Comparison of ENCODE assay signal across 22 cellular contexts in the genomic region with DNA sequence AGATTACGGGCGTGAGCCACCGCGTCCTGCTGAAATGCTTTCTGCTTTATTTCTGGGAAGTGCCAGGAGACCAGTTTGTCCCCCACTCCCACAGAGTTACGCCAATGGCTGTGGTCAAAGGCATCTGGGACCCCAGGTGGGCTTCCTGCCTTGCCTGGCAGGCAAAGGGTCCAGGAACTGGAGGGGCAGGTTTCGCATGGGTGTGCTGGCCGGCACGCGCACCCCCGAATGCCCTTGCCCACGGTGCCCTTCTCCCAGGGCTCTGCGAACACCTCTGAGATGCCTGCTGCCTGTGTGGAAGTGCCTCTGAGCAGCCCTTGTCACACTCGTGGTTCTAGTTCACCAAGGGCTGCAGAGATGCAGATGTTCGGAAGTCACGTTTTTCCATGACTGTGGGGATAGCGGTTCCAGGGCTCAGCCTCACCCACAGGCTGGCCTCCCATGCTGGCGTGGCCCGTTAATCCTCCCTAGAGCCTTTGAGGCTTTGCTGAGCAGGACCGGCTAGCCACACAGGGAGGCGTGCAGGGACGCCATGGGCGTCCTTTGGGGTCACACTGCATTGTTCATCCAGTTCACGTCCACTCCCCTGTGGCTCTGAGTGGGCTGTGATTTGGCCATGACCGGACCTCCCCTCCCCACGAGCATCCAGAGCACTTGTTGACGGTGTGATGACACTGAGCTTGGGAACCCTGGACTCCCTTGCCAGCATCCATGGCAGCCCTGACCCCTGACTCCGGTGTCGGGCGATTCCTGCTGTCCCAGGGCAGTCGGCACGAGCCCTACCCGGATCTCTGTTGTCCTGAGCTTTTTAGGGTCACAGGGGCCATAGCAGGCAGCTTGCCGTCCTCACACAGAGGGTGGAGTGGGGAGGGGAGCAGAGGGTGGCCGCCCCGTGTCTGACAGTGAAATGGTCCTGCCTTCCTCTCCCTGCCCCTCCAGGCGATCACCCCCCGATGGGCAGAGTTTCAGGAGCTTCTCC. TPM values are rescaled to one million over a fixed set of nuclear protein-coding genes. Genes with fewer than 3 reads are reported as not detected.
DNase-seq lines count a peak whose midpoint lies in the region; ATAC-seq, FAIRE-seq and TF ChIP-seq lines count a peak whose summit lies in the region.
"Had no signal": no experiment of that assay in that cellular context is flagged by ENCODE, and none has a peak within 500 bp of the region (broad histone marks: within the 10 kb centered on the region; RNA-seq: fewer than 3 reads in every experiment).

No MANE protein-coding gene starts in this region.

- WGBS in HepG2 (ENCODE audit: low lambda C conversion rate) = 96% methylated on average over 11 of the region's 37 CpGs
- 86 to 92% methylated on average over 15 to 32 of the region's 37 CpGs for WGBS in thyroid gland, 2 donors
- WGBS in testis, 2 donors = 87 to 90% methylated on average over 21 to 36 of the region's 37 CpGs

- TF ChIP-seq RAD21 in HepG2 (CRISPR knock-in tag; IDR thresholded peaks at IDR 0.05) = no peak

- no peaks in the 10 kb centered on the region for H3K27me3 Mint-ChIP-seq in astrocyte (ENCODE audit: low read depth, unreplicated experiment)
- H3K27me3 Mint-ChIP-seq: activated naive CD4-positive, alpha-beta T cell treated with anti-CD3 and anti-CD28 coated beads, Interleukin-2, amount 50 U/mL, for 24 hours; brain had no signal

- H3K4me3 Mint-ChIP-seq in astrocyte (ENCODE audit: unreplicated experiment) = no peak overlapping the region
- H3K4me3 Mint-ChIP-seq: activated naive CD4-positive, alpha-beta T cell treated with anti-CD3 and anti-CD28 coated beads, Interleukin-2, amount 50 U/mL, for 24 hours; brain had no signal

- TF ChIP-seq EP300 in HepG2 (IDR thresholded peaks at IDR 0.05; ENCODE audit: low read depth in 2 of 2, low read length in 2 of 2) (no peak), HepG2 (CRISPR knock-in tag; IDR thresholded peaks at IDR 0.05; ENCODE audit: borderline replicate concordance) (no peak)

- CTCF ChIA-PET in HepG2 (lab: Yijun Ruan, JAX; ENCODE audit: low intra/inter-chr PET ratio, low total read pairs) = no interaction called here

- H3K79me2 ChIP-seq in astrocyte (ENCODE audit: insufficient read depth, low read length) (peaks cover 4% of the 10 kb centered on the region), HepG2 (ENCODE audit: insufficient read depth, low read length) (no peaks in the 10 kb centered on the region)

- H3K27ac ChIP-seq in astrocyte (ENCODE audit: low read depth, low read length) (no peak overlapping the region), HepG2 (ENCODE audit: extremely low read length, insufficient read depth, low read length) (no peak overlapping the region), thyroid gland (no peak overlapping the region), testis (no peak overlapping the region), substantia nigra (ENCODE audit: low read depth, low read length, poor library complexity, severe bottlenecking) (no peak overlapping the region)
- H3K27ac ChIP-seq: C4-2B, epithelial cell of prostate, gastrocnemius medialis had no signal

- POLR2A ChIA-PET in HepG2 (lab: Yijun Ruan, JAX) = no interaction called here

- H3K27me3 ChIP-seq in astrocyte (ENCODE audit: insufficient read depth, low read length) (no peaks in the 10 kb centered on the region), HepG2 (ENCODE audit: control insufficient read depth in 1 of 2, insufficient read depth in 2 of 2, low read length in 2 of 2) (no peaks in the 10 kb centered on the region), thyroid gland (no peaks in the 10 kb centered on the region), testis (no peaks in the 10 kb centered on the region)
- H3K27me3 ChIP-seq: gastrocnemius medialis had no signal

- no peak for ATAC-seq in HepG2
- ATAC-seq: gastrocnemius medialis had no signal

- intact Hi-C loops in HepG2 (cut with micrococcal nuclease; ENCODE audit: unreplicated experiment) = no loop called here
- intact Hi-C loops in thyroid gland (cut with DNase I) = no loop called here
- intact Hi-C loops in testis (cut with DNase I; ENCODE audit: low total_unique reads) = no loop called here

- H3K9ac ChIP-seq in astrocyte (ENCODE audit: low read length) = no peak overlapping the region
- H3K9ac ChIP-seq in HepG2 (ENCODE audit: insufficient read depth, low read depth, low read length) = no peak overlapping the region

- DNase-seq in activated CD8-positive, alpha-beta memory T cell treated with anti-CD3 and anti-CD28 coated beads, Interleukin-2, amount 50 U/mL, for 48 hours = peak; percentile 48
- DNase-seq in activated CD8-positive, alpha-beta memory T cell treated with anti-CD3 and anti-CD28 coated beads, Interleukin-2, amount 50 U/mL, for 4 hours = no peak
- DNase-seq in astrocyte (ENCODE audit: low read depth) (no peak), HepG2 (ENCODE audit: low spot score) (no peak), thyroid gland (peak; percentile 1), testis (no peak), substantia nigra (lab: John Stamatoyannopoulos, UW) (no peak), iPS-NIHi7 (ENCODE audit: extremely low spot score) (no peak)
- DNase-seq: DMS153; GF-D8; NCI-H1436; NCI-H2171 treated with DMSO at 0.1 percent for 48 hours; NCI-H748 treated with DMSO at 0.1 percent for 48 hours; small intestine; stimulated activated CD4-positive, alpha-beta T cell treated with anti-CD3 and anti-CD28 coated beads, Interleukin-4, amount 100 ng/mL, for 4 hours; T-helper 9 cell had no signal

- BruUV-seq in HepG2 (replicated peaks; lab: Mats Ljungman, UMichigan) = no TSS peak

- H3K9me3 ChIP-seq in astrocyte (ENCODE audit: insufficient read depth, low read depth, low read length) (no peaks in the 10 kb centered on the region), HepG2 (ENCODE audit: low read length) (no peaks in the 10 kb centered on the region), thyroid gland (no peaks in the 10 kb centered on the region), testis (no peaks in the 10 kb centered on the region)
- H3K9me3 ChIP-seq: gastrocnemius medialis had no signal

- no peaks in the 10 kb centered on the region for H3K4me1 Mint-ChIP-seq in astrocyte (ENCODE audit: low read depth, unreplicated experiment)
- H3K4me1 Mint-ChIP-seq: brain had no signal

- H3K9me3 Mint-ChIP-seq in astrocyte (ENCODE audit: unreplicated experiment) = no peaks in the 10 kb centered on the region
- H3K9me3 Mint-ChIP-seq: activated naive CD4-positive, alpha-beta T cell treated with anti-CD3 and anti-CD28 coated beads, Interleukin-2, amount 50 U/mL, for 24 hours had no signal

- no peak overlapping the region for H2AFZ ChIP-seq in astrocyte (ENCODE audit: low read depth, low read length)
- H2AFZ ChIP-seq in HepG2 (ENCODE audit: low read length) = no peak overlapping the region

- H3K36me3 Mint-ChIP-seq in astrocyte (ENCODE audit: low read depth, unreplicated experiment) = peaks cover 10% of the 10 kb centered on the region

- no peak overlapping the region for H3K4me2 ChIP-seq in astrocyte (ENCODE audit: low read length)
- H3K4me2 ChIP-seq in HepG2 (ENCODE audit: low read depth, low read length) = no peak overlapping the region

- H3K27ac Mint-ChIP-seq in astrocyte (ENCODE audit: unreplicated experiment) = peak overlapping the region; percentile 18
- H3K27ac Mint-ChIP-seq: activated naive CD4-positive, alpha-beta T cell treated with anti-CD3 and anti-CD28 coated beads, Interleukin-2, amount 50 U/mL, for 24 hours; brain had no signal

- H3K36me3 ChIP-seq in astrocyte (ENCODE audit: insufficient read depth, low read length) (peaks cover 4% of the 10 kb centered on the region), HepG2 (replicated peaks in 1 of 2; ENCODE audit: control insufficient read depth in 1 of 2, insufficient read depth in 2 of 2, low read length in 2 of 2) (peaks cover 14 to 41% of the 10 kb centered on the region in 2 experiments; a peak in 4 of 5 replicates), thyroid gland (peaks cover 11 to 35% of the 10 kb centered on the region in 2 donors), testis (ENCODE audit: low read depth, missing control alignments) (no peaks in the 10 kb centered on the region)

- FAIRE-seq in astrocyte (lab: Jason Lieb, UNC) = no peak
- no peak for FAIRE-seq in HepG2 (lab: Jason Lieb, UNC)
- FAIRE-seq: A204.1, small intestine had no signal

- H4K20me1 ChIP-seq in astrocyte (ENCODE audit: insufficient read depth, low read length) (peaks cover 17% of the 10 kb centered on the region), HepG2 (ENCODE audit: insufficient read depth, low read length) (no peaks in the 10 kb centered on the region)

- in situ Hi-C loops in HepG2 (cut with HindIII; ENCODE audit: extremely low pct_ligation_motif_present, low pct_unique_long_range_greater_than_20kb) = no loop called here

- H3K4me1 ChIP-seq in astrocyte (ENCODE audit: insufficient read depth, low read length) (peaks cover 6% of the 10 kb centered on the region), HepG2 (ENCODE audit: insufficient read depth, low read length) (peaks cover 11% of the 10 kb centered on the region), thyroid gland (no peaks in the 10 kb centered on the region), testis (no peaks in the 10 kb centered on the region)
- H3K4me1 ChIP-seq: gastrocnemius medialis had no signal

- H3K4me3 ChIP-seq in astrocyte (ENCODE audit: insufficient read depth, low read depth, low read length) = no peak overlapping the region
- H3K4me3 ChIP-seq in HepG2 (replicated peaks in 1 of 3; ENCODE audit: insufficient read depth in 1 of 3, low read depth in 2 of 3, low read length in 3 of 3) = no peak overlapping the region
- no peak overlapping the region for H3K4me3 ChIP-seq in thyroid gland (replicated peaks in 1 of 3)
- H3K4me3 ChIP-seq in testis = no peak overlapping the region
- H3K4me3 ChIP-seq: gastrocnemius medialis had no signal

- TF ChIP-seq CTCF in astrocyte (IDR thresholded peaks at IDR 0.05; ENCODE audit: insufficient read depth, low read depth, low read length) (no peak), HepG2 (CRISPR knock-in tag; IDR thresholded peaks at IDR 0.05) (no peak), thyroid gland (IDR thresholded peaks at IDR 0.05) (no peak), testis (IDR thresholded peaks at IDR 0.05) (no peak)

- TF ChIP-seq POLR2A in HepG2 (IDR thresholded peaks at IDR 0.05; ENCODE audit: insufficient read depth in 1 of 2, low read depth in 2 of 2, low read length in 2 of 2) (no peak), thyroid gland (IDR thresholded peaks at IDR 0.05) (no peak), testis (IDR thresholded peaks at IDR 0.05) (no peak)

RNA-seq across cellular contexts. Expression of a gene that starts 12.7 kb away (rescaled TPM):
- total RNA-seq in astrocyte (258 and 280 TPM in 2 replicates), HepG2 (2016; rRNA removed; fragmentation: Illumina TruSeq; extraction: Trizol) (122 and 133 TPM in 2 replicates), thyroid gland (100 to 1,000 TPM; 190 to 222 (median 194) TPM), testis (100 to 1,000 TPM; 318 to 355 TPM)
- total RNA-seq in HepG2 (2016; cell fraction: cytosol; rRNA removed; fragmentation: Illumina TruSeq; extraction: Trizol; ENCODE audit: low read depth) = 25.1 and 28.0 TPM in 2 replicates
- total RNA-seq in HepG2 (2016; cell fraction: insoluble cytoplasmic fraction; rRNA removed; fragmentation: Illumina TruSeq; extraction: Trizol) = 104 and 117 TPM in 2 replicates
- total RNA-seq in HepG2 (2016; cell fraction: membrane; rRNA removed; fragmentation: Illumina TruSeq; extraction: Trizol) = 56.9 and 59.3 TPM in 2 replicates
- 109 and 119 TPM in 2 replicates for total RNA-seq in HepG2 (2016; cell fraction: nucleus; rRNA removed; fragmentation: Illumina TruSeq; extraction: Trizol)
- polyA plus RNA-seq in HepG2 (2011; rRNA removed) (73.9 and 76.3 TPM in 2 replicates), testis (ENCODE audit: insufficient read depth, low read depth, low replicate concordance) (233 TPM)
- 48.1 and 66.3 TPM in 2 replicates for polyA plus RNA-seq in HepG2 (2011; cell fraction: cytosol; rRNA removed)
- polyA plus RNA-seq in HepG2 (2011; cell fraction: nucleus; rRNA removed) = 210 and 221 TPM in 2 replicates
- 70.7 and 77.6 TPM in 2 replicates for polyA plus RNA-seq in HepG2 (2012)
- 11.6 and 13.4 TPM in 2 replicates for polyA plus RNA-seq in HepG2 (2016; cell fraction: cytosol; fragmentation: Illumina TruSeq; extraction: Trizol; ENCODE audit: low read depth)
- 90.6 and 120 TPM in 2 replicates for polyA plus RNA-seq in HepG2 (2016; cell fraction: insoluble cytoplasmic fraction; fragmentation: Illumina TruSeq; extraction: Trizol; ENCODE audit: low read depth)
- 40.3 and 41.9 TPM in 2 replicates for polyA plus RNA-seq in HepG2 (2016; cell fraction: membrane; fragmentation: Illumina TruSeq; extraction: Trizol; ENCODE audit: low read depth)
- polyA plus RNA-seq in HepG2 (2016; cell fraction: nucleus; fragmentation: Illumina TruSeq; extraction: Trizol; ENCODE audit: insufficient read depth, low read depth) = 163 and 167 TPM in 2 replicates
- 28.2 and 90.0 TPM in 2 replicates for polyA minus RNA-seq in HepG2 (2011; rRNA and poly(A)+ RNA removed; ENCODE audit: low replicate concordance)
- polyA minus RNA-seq in HepG2 (2011; cell fraction: cytosol; rRNA and poly(A)+ RNA removed) = 43.0 and 48.4 TPM in 2 replicates
- 99.5 and 109 TPM in 2 replicates for polyA minus RNA-seq in HepG2 (2011; cell fraction: nucleus; rRNA and poly(A)+ RNA removed)

RNA-seq across cellular contexts. Expression of a gene that starts 38.0 kb away (rescaled TPM):
- total RNA-seq in astrocyte (33.7 and 35.0 TPM in 2 replicates), HepG2 (2016; rRNA removed; fragmentation: Illumina TruSeq; extraction: Trizol) (7.0 and 16.9 TPM in 2 replicates), thyroid gland (10 to 100 TPM; 29.6 to 43.5 (median 36.7) TPM), testis (10 to 100 TPM; 45.0 to 47.3 TPM)
- total RNA-seq in HepG2 (2016; cell fraction: cytosol; rRNA removed; fragmentation: Illumina TruSeq; extraction: Trizol; ENCODE audit: low read depth) = 8.3 and 8.9 TPM in 2 replicates
- total RNA-seq in HepG2 (2016; cell fraction: insoluble cytoplasmic fraction; rRNA removed; fragmentation: Illumina TruSeq; extraction: Trizol) = 6.0 and 17.5 TPM in 2 replicates
- total RNA-seq in HepG2 (2016; cell fraction: membrane; rRNA removed; fragmentation: Illumina TruSeq; extraction: Trizol) = 10.1 and 13.2 TPM in 2 replicates
- 24.2 and 26.2 TPM in 2 replicates for total RNA-seq in HepG2 (2016; cell fraction: nucleus; rRNA removed; fragmentation: Illumina TruSeq; extraction: Trizol)
- polyA plus RNA-seq in HepG2 (2011; rRNA removed) (34.5 and 38.6 TPM in 2 replicates), testis (ENCODE audit: insufficient read depth, low read depth, low replicate concordance) (26.6 TPM)
- polyA plus RNA-seq in HepG2 (2011; cell fraction: cytosol; rRNA removed) = 9.0 and 10.4 TPM in 2 replicates
- polyA plus RNA-seq in HepG2 (2011; cell fraction: nucleus; rRNA removed) = 190 and 200 TPM in 2 replicates
- polyA plus RNA-seq in HepG2 (2012) = 8.5 and 20.0 TPM in 2 replicates
- polyA plus RNA-seq in HepG2 (2016; cell fraction: cytosol; fragmentation: Illumina TruSeq; extraction: Trizol; ENCODE audit: low read depth) = 8.6 and 9.1 TPM in 2 replicates
- polyA plus RNA-seq in HepG2 (2016; cell fraction: insoluble cytoplasmic fraction; fragmentation: Illumina TruSeq; extraction: Trizol; ENCODE audit: low read depth) = 8.9 and 10.1 TPM in 2 replicates
- 12.6 and 15.4 TPM in 2 replicates for polyA plus RNA-seq in HepG2 (2016; cell fraction: membrane; fragmentation: Illumina TruSeq; extraction: Trizol; ENCODE audit: low read depth)
- polyA plus RNA-seq in HepG2 (2016; cell fraction: nucleus; fragmentation: Illumina TruSeq; extraction: Trizol; ENCODE audit: insufficient read depth, low read depth) = 68.6 and 68.9 TPM in 2 replicates
- 33.1 and 43.4 TPM in 2 replicates for polyA minus RNA-seq in HepG2 (2011; rRNA and poly(A)+ RNA removed; ENCODE audit: low replicate concordance)
- polyA minus RNA-seq in HepG2 (2011; cell fraction: cytosol; rRNA and poly(A)+ RNA removed) = 8.4 and 8.5 TPM in 2 replicates
- 60.7 and 63.2 TPM in 2 replicates for polyA minus RNA-seq in HepG2 (2011; cell fraction: nucleus; rRNA and poly(A)+ RNA removed)

Comparison
In these comparisons a context has a peak if more than half of its experiments do, and no peak if none do; other contexts are left out.
1. DNase-seq: peak in activated CD8-positive, alpha-beta memory T cell treated with anti-CD3 and anti-CD28 coated beads, Interleukin-2, amount 50 U/mL, for 48 hours (single experiment) and thyroid gland (2 of 2); none in activated CD8-positive, alpha-beta memory T cell treated with anti-CD3 and anti-CD28 coated beads, Interleukin-2, amount 50 U/mL, for 4 hours (single experiment), astrocyte (single experiment), HepG2 (single experiment), testis (single experiment), substantia nigra (0 of 49) and iPS-NIHi7 (single experiment).